Comparison of ENCODE assay signal across 9 cellular contexts in genomic region chr18:55236150-55236931, GRCh38.
DNase-seq lines count a peak whose midpoint lies in the region; ATAC-seq and TF ChIP-seq lines count a peak whose summit lies in the region.
"Had no signal": no experiment of that assay in that cellular context is flagged by ENCODE, and none has a peak within 500 bp of the region (broad histone marks: within the 10 kb centered on the region; RNA-seq: fewer than 3 reads in every experiment).

No MANE protein-coding gene starts in this region.

- H3K27ac ChIP-seq in upper lobe of right lung, result no peak overlapping the region

- DNase-seq in fibroblast of the aortic adventitia (ENCODE audit: low read depth) (peak; percentile 61), chondrocyte (ENCODE audit: low spot score) (no peak), upper lobe of right lung (no peak), pons (ENCODE audit: low spot score) (no peak)
- no peak for DNase-seq in stimulated activated CD4-positive, alpha-beta T cell treated with anti-CD3 and anti-CD28 coated beads, Interleukin-2, amount 100 ng/mL, for 24 hours

- TF ChIP-seq CTCF in fibroblast of the aortic adventitia (IDR thresholded peaks at IDR 0.05; ENCODE audit: insufficient read depth, low read length) (no peak), chondrocyte (IDR thresholded peaks at IDR 0.05) (no peak), upper lobe of right lung (IDR thresholded peaks at IDR 0.05) (no peak)

- ATAC-seq in GM18498 (IDR thresholded peaks at IDR 0.05; ENCODE audit: unreplicated experiment), result peak; percentile 61
- peak; percentile 58 for ATAC-seq in GM21717 (IDR thresholded peaks at IDR 0.05; ENCODE audit: unreplicated experiment)
- ATAC-seq in upper lobe of right lung, result no peak

- H3K9me3 Mint-ChIP-seq in IgD-negative memory B cell (no peaks in the 10 kb centered on the region), chondrocyte (ENCODE audit: low read depth) (no peaks in the 10 kb centered on the region)

- no peaks in the 10 kb centered on the region for H3K27me3 ChIP-seq in upper lobe of right lung
- H3K27me3 ChIP-seq: ascending aorta had no signal

- peak overlapping the region in 1 of 4 donors; percentile 27 for H3K4me3 Mint-ChIP-seq in IgD-negative memory B cell
- H3K4me3 Mint-ChIP-seq in chondrocyte (ENCODE audit: unreplicated experiment), result no peak overlapping the region

- H3K9me3 ChIP-seq in upper lobe of right lung, result no peaks in the 10 kb centered on the region
- H3K9me3 ChIP-seq: ascending aorta had no signal

- peaks cover 9% of the 10 kb centered on the region for H3K4me1 ChIP-seq in upper lobe of right lung

- peaks cover 32% of the 10 kb centered on the region for H3K36me3 ChIP-seq in upper lobe of right lung

- intact Hi-C loops in upper lobe of right lung (cut with DNase I), result no loop called here

- peaks cover 1% of the 10 kb centered on the region for H3K36me3 Mint-ChIP-seq in IgD-negative memory B cell
- peaks cover 13% of the 10 kb centered on the region for H3K36me3 Mint-ChIP-seq in chondrocyte (ENCODE audit: low read depth)

- H3K4me3 ChIP-seq in fibroblast of the aortic adventitia (ENCODE audit: low read depth, low read length) (no peak overlapping the region), upper lobe of right lung (no peak overlapping the region)
- H3K4me3 ChIP-seq: ascending aorta had no signal

- peak overlapping the region; percentile 31 to 76 (median 54) for H3K27ac Mint-ChIP-seq in IgD-negative memory B cell
- no peak overlapping the region for H3K27ac Mint-ChIP-seq in chondrocyte (ENCODE audit: unreplicated experiment)

- H3K4me1 Mint-ChIP-seq in IgD-negative memory B cell (peaks cover 27 to 41% (median 40%) of the 10 kb centered on the region in 3 donors), chondrocyte (ENCODE audit: low read depth) (peaks cover 9% of the 10 kb centered on the region)

- H3K27me3 Mint-ChIP-seq in IgD-negative memory B cell, result no peaks in the 10 kb centered on the region
- H3K27me3 Mint-ChIP-seq in chondrocyte (ENCODE audit: low read depth), result no peaks in the 10 kb centered on the region
